Comparison of ENCODE assay signal across 9 cellular contexts in genomic region chr14:73245401-73246325, GRCh38. TPM values are rescaled to one million over a fixed set of nuclear protein-coding genes. Genes with fewer than 3 reads are reported as not detected.
DNase-seq lines count a peak whose midpoint lies in the region; ATAC-seq and TF ChIP-seq lines count a peak whose summit lies in the region.
"Had no signal": no experiment of that assay in that cellular context is flagged by ENCODE, and none has a peak within 500 bp of the region (broad histone marks: within the 10 kb centered on the region; RNA-seq: fewer than 3 reads in every experiment).

No MANE protein-coding gene starts in this region.

- peak; percentile 64 for ATAC-seq in HG02973 (IDR thresholded peaks at IDR 0.05; ENCODE audit: unreplicated experiment)
- no peak for ATAC-seq in GM21528 (IDR thresholded peaks at IDR 0.05; ENCODE audit: low FRiP score, unreplicated experiment)

- intact Hi-C loops in ascending aorta (cut with DNase I), result no loop called here

- H3K4me1 ChIP-seq in ascending aorta, result peaks cover 0 to 3% of the 10 kb centered on the region in 2 donors

- DNase-seq in SKM-1 (lab: John Stamatoyannopoulos, UW; ENCODE audit: unreplicated experiment) (peak; percentile 1), ascending aorta (ENCODE audit: low spot score in 2 of 2) (peak in 1 of 2 donors; percentile 80), islet precursor cell (peak; percentile 77), NCI-H524 treated with DMSO at 0.1 percent for 48 hours (lab: John Stamatoyannopoulos, UW) (no peak)
- peak; percentile 16 for DNase-seq in stimulated activated CD8-positive, alpha-beta memory T cell treated with anti-CD3 and anti-CD28 coated beads, Interleukin-12 subunit alpha, Interleukin-12 subunit beta, amount 100 ng/mL, for 24 hours (ENCODE audit: extremely low read depth)

- H3K36me3 ChIP-seq in ascending aorta, result no peaks in the 10 kb centered on the region

- TF ChIP-seq CTCF in GM12875 (IDR thresholded peaks at IDR 0.05; ENCODE audit: borderline replicate concordance, insufficient read depth, low read depth, low read length) (no peak), ascending aorta (IDR thresholded peaks at IDR 0.05) (no peak)

- H3K4me3 ChIP-seq in GM12875 (ENCODE audit: low read depth, low read length), result peak overlapping the region; percentile 28
- peak overlapping the region; percentile 65 to 67 for H3K4me3 ChIP-seq in ascending aorta

- H3K27ac ChIP-seq in ascending aorta, result no peak overlapping the region
- H3K27ac ChIP-seq: VCaP had no signal

- no peaks in the 10 kb centered on the region for H3K27me3 ChIP-seq in ascending aorta

- no peaks in the 10 kb centered on the region for H3K9me3 ChIP-seq in ascending aorta

RNA-seq across cellular contexts. Expression of gene PAPLN, which starts 8.4 kb away (rescaled TPM):
- total RNA-seq in ascending aorta, result 4.9 TPM
